2 cellular contexts compared by ENCODE assay signal in the genomic region with DNA sequence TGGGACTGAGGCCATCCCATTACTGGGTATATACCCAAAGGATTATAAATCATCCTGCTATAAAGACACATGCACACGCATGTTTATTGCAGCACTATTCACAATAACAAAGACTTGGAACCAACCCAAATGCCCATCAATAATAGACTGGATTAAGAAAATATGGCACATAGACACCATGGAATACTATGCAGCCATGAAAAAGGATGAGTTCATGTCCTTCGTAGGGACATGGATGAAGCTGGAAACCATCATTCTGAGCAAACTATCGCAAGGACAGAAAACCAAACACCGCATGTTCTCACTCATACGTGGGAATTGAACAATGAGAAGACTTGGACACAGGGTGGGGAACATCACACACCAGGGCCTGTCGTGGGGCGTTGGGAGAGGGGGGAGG.
TF ChIP-seq lines count a peak whose summit lies in the region.

No MANE protein-coding gene starts in this region.

TF ChIP-seq in A549, 52 proteins besides CTCF, POLR2A, EP300 and RAD21:
- 0 out of 2 replicates have a peak, but pooled peaks have one; percentile 24 for TF ChIP-seq KDM1A (IDR thresholded peaks at IDR 0.05; ENCODE audit: low read depth)
TF ChIP-seq in A549: peak in this region for 1; not testable (repeated sequence) for 51.

TF ChIP-seq in K562, 482 proteins besides CTCF, POLR2A, EP300 and RAD21:
- TF ChIP-seq ZNF146 (CRISPR knock-in tag; IDR thresholded peaks at IDR 0.05; ENCODE audit: unreplicated experiment): peak; percentile 79
